In genomic region chr2:20349457-20350034, GRCh38 we compare ENCODE assay signal across 8 cellular contexts. TPM values are rescaled to one million over a fixed set of nuclear protein-coding genes. Genes with fewer than 3 reads are reported as not detected.
DNase-seq lines count a peak whose midpoint lies in the region; ATAC-seq and TF ChIP-seq lines count a peak whose summit lies in the region.

No MANE protein-coding gene starts in this region.

- CTCF ChIA-PET in SK-N-SH (lab: Yijun Ruan, JAX) (interaction anchor here (0.6 to 7.1 kb wide), 6 partner anchors 12 to 312 kb away, joined by 3 to 60 read pairs (median 6); no protein-coding TSS in a partner anchor), activated B cell treated with CpG ODN at 0.5 μM for 24 hours (lab: Charles Lee) (interaction anchor here (1.4 to 2.1 kb wide), 2 partner anchors 19 to 23 kb away, joined by 4 to 8 read pairs; no protein-coding TSS in a partner anchor)

- 1% methylated on average over 7 of the region's 7 CpGs for WGBS in SK-N-SH (ENCODE audit: low lambda C conversion rate)
- 1 to 2% (median 2%) methylated on average over 7 of the region's 7 CpGs for WGBS in stomach, 5 donors

- peaks cover 49% of the 10 kb centered on the region for H3K4me1 Mint-ChIP-seq in activated B cell treated with CpG ODN at 0.5 μM for 24 hours

- TF ChIP-seq RAD21 in SK-N-SH (IDR thresholded peaks at IDR 0.05; ENCODE audit: low read length), result no peak

- H3K79me2 ChIP-seq in SK-N-SH (ENCODE audit: insufficient read depth), result peaks cover 58% of the 10 kb centered on the region

- no peaks in the 10 kb centered on the region for H3K27me3 Mint-ChIP-seq in activated B cell treated with CpG ODN at 0.5 μM for 24 hours

- H3K27ac ChIP-seq in SK-N-SH (ENCODE audit: low read depth in 2 of 2, low read length in 1 of 2), result peak overlapping the region; percentile 82 to 99
- peak overlapping the region in 4 of 5 donors; percentile 95 to 97 (median 96) for H3K27ac ChIP-seq in stomach

- H2AFZ ChIP-seq in SK-N-SH (ENCODE audit: low read depth), result no peak overlapping the region

- peaks cover 26% of the 10 kb centered on the region for H3K36me3 Mint-ChIP-seq in activated B cell treated with CpG ODN at 0.5 μM for 24 hours (ENCODE audit: low read depth)

- ATAC-seq in SK-N-SH treated with all-trans-retinoic acid at 6 μM for 48 hours (no peak), activated B cell treated with CpG ODN at 0.5 μM for 24 hours (ENCODE audit: low read depth) (no peak), HG02981 (IDR thresholded peaks at IDR 0.05; ENCODE audit: unreplicated experiment) (no peak)

- DNase-seq in SK-N-SH (no peak), activated B cell treated with CpG ODN at 0.5 μM for 24 hours (no peak), stomach (no peak), SKM-1 treated with dmso at 0.1 percent for 144 hours (lab: John Stamatoyannopoulos, UW; ENCODE audit: unreplicated experiment) (no peak), NCI-H128 (lab: John Stamatoyannopoulos, UW; ENCODE audit: unreplicated experiment) (no peak)

- H3K4me3 ChIP-seq in SK-N-SH (ENCODE audit: low read depth in 2 of 2, low read length in 1 of 2), result peak overlapping the region; percentile 71 to 86
- peak overlapping the region; percentile 85 for H3K4me3 ChIP-seq in iPS-15b (ENCODE audit: low read depth, low read length)
- H3K4me3 ChIP-seq in stomach, result peak overlapping the region; percentile 76 to 87 (median 78)

- peak overlapping the region; percentile 86 for H3K27ac Mint-ChIP-seq in activated B cell treated with CpG ODN at 0.5 μM for 24 hours

- peak overlapping the region; percentile 89 for H3K4me2 ChIP-seq in SK-N-SH

- TF ChIP-seq CTCF in SK-N-SH (IDR thresholded peaks at IDR 0.05), result no peak
- no peak for TF ChIP-seq CTCF in activated B cell treated with CpG ODN at 0.5 μM for 24 hours (IDR thresholded peaks at IDR 0.05)
- no peak for TF ChIP-seq CTCF in stomach (IDR thresholded peaks at IDR 0.05)

- H3K4me1 ChIP-seq in SK-N-SH (ENCODE audit: control insufficient read depth in 1 of 2, insufficient read depth in 2 of 2, low read depth in 1 of 2, low read length in 1 of 2) (peaks cover 11 to 48% of the 10 kb centered on the region in 2 experiments; a peak in 3 of 4 replicates), iPS-15b (ENCODE audit: control insufficient read depth, insufficient read depth, low read length) (peaks cover 13% of the 10 kb centered on the region), stomach (peaks cover 45 to 86% (median 68%) of the 10 kb centered on the region in 4 donors)

- H3K9ac ChIP-seq in SK-N-SH, result peak overlapping the region; percentile 94
- H3K9ac ChIP-seq in iPS-15b (ENCODE audit: low read depth, low read length), result peak overlapping the region; percentile 80

- no peaks in the 10 kb centered on the region for H3K9me3 ChIP-seq in SK-N-SH
- H3K9me3 ChIP-seq in iPS-15b (ENCODE audit: control insufficient read depth, insufficient read depth, low read length), result no peaks in the 10 kb centered on the region
- H3K9me3 ChIP-seq in stomach, result no peaks in the 10 kb centered on the region

- no peaks in the 10 kb centered on the region for H3K9me2 ChIP-seq in SK-N-SH

- intact Hi-C loops in activated B cell treated with CpG ODN at 0.5 μM for 24 hours (cut with micrococcal nuclease), result loop anchor here (1.0 to 5.0 kb wide), 11 partner anchors 23 to 1787 kb away; partner anchors contain the start of genes HS1BP3, LDAH, RDH14 and RHOB
- intact Hi-C loops in stomach (cut with DNase I; ENCODE audit: low total_unique reads), result no loop called here

- H3K9me3 Mint-ChIP-seq in activated B cell treated with CpG ODN at 0.5 μM for 24 hours, result no peaks in the 10 kb centered on the region

- no peak for TF ChIP-seq POLR2A in stomach (IDR thresholded peaks at IDR 0.05)

- H3K36me3 ChIP-seq in SK-N-SH (replicated peaks in 1 of 2; ENCODE audit: control insufficient read depth in 1 of 2, insufficient read depth in 2 of 2, low read length in 1 of 2) (peaks cover 3 to 10% of the 10 kb centered on the region in 2 experiments), iPS-15b (ENCODE audit: control insufficient read depth, insufficient read depth, low read length) (no peaks in the 10 kb centered on the region), stomach (no peaks in the 10 kb centered on the region)

- no peak for TF ChIP-seq EP300 in SK-N-SH (IDR thresholded peaks at IDR 0.05; ENCODE audit: borderline replicate concordance in 1 of 2, low read depth in 1 of 2, low read length in 1 of 2)
- TF ChIP-seq EP300 in stomach (IDR thresholded peaks at IDR 0.05), result no peak

- H4K20me1 ChIP-seq in SK-N-SH (ENCODE audit: insufficient read depth), result peaks cover 55% of the 10 kb centered on the region

- H3F3A ChIP-seq in SK-N-SH (replicated peaks; ENCODE audit: insufficient read depth), result peaks cover 24% of the 10 kb centered on the region

- POLR2A ChIA-PET in SK-N-SH (lab: Yijun Ruan, JAX) (interaction anchor here (1.9 kb wide), 1 partner anchor 302 kb away, joined by 4 read pairs; the partner anchor contains the start of gene HS1BP3), activated B cell treated with CpG ODN at 0.5 μM for 24 hours (lab: Charles Lee) (interaction anchor here (0.7 to 1.6 kb wide), 8 partner anchors 16 to 350 kb away, joined by 3 to 9 read pairs (median 4); partner anchors contain the start of genes GDF7, HS1BP3, LAPTM4A and RHOB)

- peak overlapping the region; percentile 92 for H3K4me3 Mint-ChIP-seq in activated B cell treated with CpG ODN at 0.5 μM for 24 hours

- H3K27me3 ChIP-seq in SK-N-SH (ENCODE audit: insufficient read depth) (no peaks in the 10 kb centered on the region), iPS-15b (ENCODE audit: control insufficient read depth, insufficient read depth, low read length) (peaks cover 6% of the 10 kb centered on the region), stomach (no peaks in the 10 kb centered on the region)

TF ChIP-seq in SK-N-SH, 30 proteins besides CTCF, POLR2A, EP300 and RAD21 (continues in another document):
- TF ChIP-seq NFIC (IDR thresholded peaks at IDR 0.05; ENCODE audit: borderline replicate concordance) (no peak), USF1 (IDR thresholded peaks at IDR 0.05; ENCODE audit: borderline replicate concordance, low read depth) (peak; percentile 34; the same call in 1 of the 2 replicates), USF2 (IDR thresholded peaks at IDR 0.05; ENCODE audit: borderline replicate concordance, low read depth, low read length) (no peak), IRF3 (IDR thresholded peaks at IDR 0.05; ENCODE audit: low read depth, low read length) (no peak)

TF ChIP-seq in SK-N-SH treated with all-trans-retinoic acid at 6 μM for 48 hours, 23 proteins besides CTCF, POLR2A, EP300 and RAD21 (continues in another document):
- no peak for TF ChIP-seq OSR1 (CRISPR knock-in tag; IDR thresholded peaks at IDR 0.05)
- TF ChIP-seq ARNTL (CRISPR knock-in tag; IDR thresholded peaks at IDR 0.05; ENCODE audit: borderline replicate concordance, low read depth), result no peak
- no peak for TF ChIP-seq CREB5 (CRISPR knock-in tag; IDR thresholded peaks at IDR 0.05; ENCODE audit: low read depth)
- no peak for TF ChIP-seq TOX (CRISPR knock-in tag; IDR thresholded peaks at IDR 0.05; ENCODE audit: borderline replicate concordance)
- TF ChIP-seq CSRNP3 (CRISPR knock-in tag; IDR thresholded peaks at IDR 0.05), result no peak
- no peak for TF ChIP-seq BACH2 (CRISPR knock-in tag; IDR thresholded peaks at IDR 0.05; ENCODE audit: borderline replicate concordance)
- TF ChIP-seq PPARA (CRISPR knock-in tag; IDR thresholded peaks at IDR 0.05; ENCODE audit: borderline replicate concordance), result no peak
- TF ChIP-seq RARB (CRISPR knock-in tag; IDR thresholded peaks at IDR 0.05), result no peak
- no peak; the same call in 1 of the 2 replicates for TF ChIP-seq ZNF8 (CRISPR knock-in tag; IDR thresholded peaks at IDR 0.05)
- TF ChIP-seq ESRRG (CRISPR knock-in tag; IDR thresholded peaks at IDR 0.05), result no peak

RNA-seq across cellular contexts. Expression of gene PUM2, which starts 1.1 kb away (rescaled TPM):
- polyA plus RNA-seq in SK-N-SH (2012; rRNA removed), result 19.7 and 29.7 TPM in 2 replicates
- polyA plus RNA-seq in SK-N-SH (2012; cell fraction: cytosol; rRNA removed), result 22.7 and 25.9 TPM in 2 replicates
- polyA plus RNA-seq in SK-N-SH (2012; cell fraction: nucleus; rRNA removed), result 12.6 and 30.0 TPM in 2 replicates
- total RNA-seq in activated B cell treated with CpG ODN at 0.5 μM for 24 hours, result 94.9 and 110 TPM in 2 replicates
- 100 to 1,000 TPM in 1 of 5 donors, 10 to 100 TPM in 4; 20.9 to 128 (median 54.0) TPM for total RNA-seq in stomach
- polyA plus RNA-seq in stomach, result 10 to 100 TPM; 22.2 to 32.7 (median 26.5) TPM
